Comparison of ENCODE assay signal across 8 cellular contexts in genomic region chr20:34562643-34563042, GRCh38. TPM values are rescaled to one million over a fixed set of nuclear protein-coding genes. Genes with fewer than 3 reads are reported as not detected.
DNase-seq lines count a peak whose midpoint lies in the region; ATAC-seq, FAIRE-seq and TF ChIP-seq lines count a peak whose summit lies in the region.

No MANE protein-coding gene starts in this region.

- TF ChIP-seq POLR2A in H54 (IDR thresholded peaks at IDR 0.05; ENCODE audit: low read depth, low read length) = no peak

- H2BK15ac ChIP-seq in mesenchymal stem cell (ENCODE audit: low read depth, poor library complexity, severe bottlenecking) = no peak overlapping the region

- no peak overlapping the region for H2BK5ac ChIP-seq in mesenchymal stem cell (ENCODE audit: low read depth, low read length, poor library complexity, severe bottlenecking)

- H3K9ac ChIP-seq in mesenchymal stem cell (ENCODE audit: low read length) = no peak overlapping the region

- H3K4ac ChIP-seq in mesenchymal stem cell (ENCODE audit: low read depth in 1 of 2, low read length in 2 of 2) = no peak overlapping the region

- no peak overlapping the region for H2AK5ac ChIP-seq in mesenchymal stem cell (ENCODE audit: low read length, severe bottlenecking)

- no peak overlapping the region for H3K18ac ChIP-seq in mesenchymal stem cell (ENCODE audit: low read depth in 1 of 2, low read length in 2 of 2)

- H3K14ac ChIP-seq in mesenchymal stem cell (ENCODE audit: low read length in 2 of 2) = no peak overlapping the region

- H3K27me3 ChIP-seq in mesenchymal stem cell (ENCODE audit: control insufficient read depth in 1 of 2, insufficient read depth in 1 of 2, low read length in 2 of 2) = no peaks in the 10 kb centered on the region

- TF ChIP-seq CTCF in HFF-Myc (IDR thresholded peaks at IDR 0.05; ENCODE audit: low read depth, low read length, missing control alignments) (peak; percentile 31), WI38 (IDR thresholded peaks at IDR 0.05; ENCODE audit: low read depth, low read length) (peak; percentile 35; the same call in 1 of the 2 replicates)

- no peak for FAIRE-seq in H54 (lab: Jason Lieb, UNC)

- peak; percentile 35 for DNase-seq in COLO829 (ENCODE audit: low spot score)
- no peak for DNase-seq in HFF-Myc (ENCODE audit: extremely low read depth, low read depth)
- DNase-seq in mesenchymal stem cell = peak; percentile 43
- DNase-seq in activated gamma-delta T cell treated with Interleukin-2 at 50 U/mL for 16 hours = no peak
- no peak for DNase-seq in H54 (ENCODE audit: insufficient read length, low spot score)
- no peak for DNase-seq in NCI-H345 treated with DMSO at 0.1 percent for 48 hours (lab: John Stamatoyannopoulos, UW; ENCODE audit: unreplicated experiment)

- H3K4me3 ChIP-seq in HFF-Myc (replicated peaks; ENCODE audit: low read depth, low read length) (no peak overlapping the region), WI38 (ENCODE audit: low read depth, low read length) (no peak overlapping the region), mesenchymal stem cell (ENCODE audit: insufficient read depth in 1 of 2, low read depth in 1 of 2, low read length in 2 of 2) (no peak overlapping the region)

- peaks cover 3 to 53% of the 10 kb centered on the region in 2 experiments for H3K36me3 ChIP-seq in mesenchymal stem cell (ENCODE audit: control insufficient read depth in 1 of 2, insufficient read depth in 2 of 2, low read depth in 1 of 2, low read length in 2 of 2)

- no peak for ATAC-seq in HG03565 (IDR thresholded peaks at IDR 0.05; ENCODE audit: unreplicated experiment)

- H3K4me1 ChIP-seq in mesenchymal stem cell (ENCODE audit: control insufficient read depth, insufficient read depth, low read depth, low read length) = peaks cover 27% of the 10 kb centered on the region

- no peak overlapping the region for H3K4me2 ChIP-seq in mesenchymal stem cell (ENCODE audit: low read length, poor library complexity, severe bottlenecking)

- WGBS in mesenchymal stem cell = 66% methylated on average over 4 of the region's 5 CpGs

- no peak overlapping the region for H2AFZ ChIP-seq in mesenchymal stem cell (ENCODE audit: low read depth, low read length)

- H2BK120ac ChIP-seq in mesenchymal stem cell (ENCODE audit: low read depth, low read length) = no peak overlapping the region

- H2BK12ac ChIP-seq in mesenchymal stem cell (ENCODE audit: low read length in 2 of 2) = no peak overlapping the region

- no peak overlapping the region for H3K23ac ChIP-seq in mesenchymal stem cell (ENCODE audit: low read length in 2 of 2)

- H3K9me3 ChIP-seq in mesenchymal stem cell (ENCODE audit: control insufficient read depth, low read length) = no peaks in the 10 kb centered on the region

- no peak overlapping the region for H4K8ac ChIP-seq in mesenchymal stem cell (ENCODE audit: low read length)

- H3K79me1 ChIP-seq in mesenchymal stem cell (replicated peaks; ENCODE audit: low read length, poor library complexity, severe bottlenecking) = peaks cover 1% of the 10 kb centered on the region

- no peak overlapping the region for H4K91ac ChIP-seq in mesenchymal stem cell (ENCODE audit: low read length)

- no peak overlapping the region for H3K27ac ChIP-seq in mesenchymal stem cell (ENCODE audit: low read length, poor library complexity, severe bottlenecking)

RNA-seq across cellular contexts. Expression of gene MAP1LC3A, which starts 4.1 kb away (rescaled TPM):
- 34.0 TPM for polyA plus RNA-seq in mesenchymal stem cell (2013, experiment 1 of 2)
- 33.2 TPM for polyA plus RNA-seq in mesenchymal stem cell (2013, experiment 2 of 2)

RNA-seq across cellular contexts. Expression of gene DYNLRB1, which starts 46.4 kb away (rescaled TPM):
- polyA plus RNA-seq in mesenchymal stem cell (2013, experiment 1 of 2) = 344 TPM
- polyA plus RNA-seq in mesenchymal stem cell (2013, experiment 2 of 2) = 339 TPM

Comparison
In these comparisons a context has a peak if more than half of its experiments do, and no peak if none do; other contexts are left out.
1. DNase-seq: peak in COLO829 (single experiment) and mesenchymal stem cell (single experiment); none in HFF-Myc (single experiment), activated gamma-delta T cell treated with Interleukin-2 at 50 U/mL for 16 hours (single experiment), H54 (single experiment) and NCI-H345 treated with DMSO at 0.1 percent for 48 hours (single experiment).